In the genomic region with DNA sequence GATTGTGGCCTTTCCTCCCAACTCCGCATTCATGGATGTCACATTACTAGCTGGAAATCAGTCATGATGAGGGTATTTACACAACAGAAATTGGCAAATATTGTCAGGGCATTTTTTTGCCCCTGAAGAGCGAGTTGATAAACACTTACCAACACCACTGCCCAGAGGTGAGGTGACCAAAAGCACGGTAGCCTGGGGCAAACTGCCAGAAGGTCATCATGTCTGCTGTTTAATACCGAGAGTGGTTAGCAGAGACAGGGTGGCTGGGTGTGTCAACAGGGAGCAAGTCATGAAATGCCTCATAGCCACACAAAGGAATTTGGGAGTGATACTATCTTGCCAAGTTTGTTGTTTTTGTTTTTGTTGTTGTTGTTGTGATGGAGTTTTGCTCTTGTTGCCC, we compare ENCODE assay signal across 19 cellular contexts. TPM values are rescaled to one million over a fixed set of nuclear protein-coding genes. Genes with fewer than 3 reads are reported as not detected.
DNase-seq lines count a peak whose midpoint lies in the region; ATAC-seq and TF ChIP-seq lines count a peak whose summit lies in the region.
"Had no signal": no experiment of that assay in that cellular context is flagged by ENCODE, and none has a peak within 500 bp of the region (broad histone marks: within the 10 kb centered on the region; RNA-seq: fewer than 3 reads in every experiment).

No MANE protein-coding gene starts in this region.

- no peaks in the 10 kb centered on the region for H3K27me3 ChIP-seq in GM23338 (ENCODE audit: insufficient read depth)
- no peaks in the 10 kb centered on the region for H3K27me3 ChIP-seq in lung (ENCODE audit: control insufficient read depth, insufficient read depth)
- H3K27me3 ChIP-seq: BLaER1 treated with 17β-estradiol and CSF1 and Interleukin-3, amounts not matched to agents 10 nM and 100 nM; SJCRH30 had no signal

- H3K4me1 Mint-ChIP-seq in GM23338: 0 out of 3 replicates have a peak, but pooled peaks cover 2% of the 10 kb centered on the region
- no peaks in the 10 kb centered on the region for H3K4me1 Mint-ChIP-seq in osteocyte (ENCODE audit: unreplicated experiment)
- H3K4me1 Mint-ChIP-seq: H9 had no signal

- no peaks in the 10 kb centered on the region for H3K27me3 Mint-ChIP-seq in GM23338 (ENCODE audit: insufficient read depth, low read depth, poor library complexity)
- H3K27me3 Mint-ChIP-seq in osteocyte (ENCODE audit: unreplicated experiment): no peaks in the 10 kb centered on the region

- no peak overlapping the region for H3K4me3 ChIP-seq in GM23338
- H3K4me3 ChIP-seq in lung: no peak overlapping the region
- H3K4me3 ChIP-seq: BLaER1 treated with 17β-estradiol and CSF1 and Interleukin-3, amounts not matched to agents 10 nM and 100 nM; SJCRH30 had no signal

- H3K36me3 Mint-ChIP-seq in GM23338 (ENCODE audit: low read depth) (no peaks in the 10 kb centered on the region), osteocyte (ENCODE audit: unreplicated experiment) (no peaks in the 10 kb centered on the region)
- H3K36me3 Mint-ChIP-seq: CD8-positive, alpha-beta T cell had no signal

- H3K27ac Mint-ChIP-seq in GM23338: no peak overlapping the region
- no peak overlapping the region for H3K27ac Mint-ChIP-seq in osteocyte (ENCODE audit: unreplicated experiment)
- H3K27ac Mint-ChIP-seq: CD8-positive, alpha-beta T cell; H9 had no signal

- no peaks in the 10 kb centered on the region for H3K9me3 Mint-ChIP-seq in GM23338
- H3K9me3 Mint-ChIP-seq in osteocyte (ENCODE audit: unreplicated experiment): peaks cover 5% of the 10 kb centered on the region

- TF ChIP-seq CTCF in GM23338 (conservative IDR thresholded peaks at IDR 0.05; ENCODE audit: low read depth in 2 of 2): no peak
- no peak for TF ChIP-seq CTCF in lung (IDR thresholded peaks at IDR 0.05; ENCODE audit: control extremely low read depth, extremely low read depth)
- no peak for TF ChIP-seq CTCF in osteocyte (IDR thresholded peaks at IDR 0.05)

- DNase-seq in ELF-1 (ENCODE audit: low read depth, low spot score) (peak; percentile 15), GM23338 (ENCODE audit: low spot score) (no peak), SW480 (ENCODE audit: low spot score) (peak; percentile 11), lung (ENCODE audit: low spot score) (peak; percentile 50), osteocyte (ENCODE audit: extremely low spot score, unreplicated experiment) (no peak), DMS 273 treated with DMSO at 0.1 percent for 48 hours (lab: John Stamatoyannopoulos, UW) (no peak)
- no peak for DNase-seq in stimulated activated CD4-positive, alpha-beta T cell treated with anti-CD3 and anti-CD28 coated beads, Interleukin-1b, Interleukin-23, amount 100 ng/mL, for 48 hours
- DNase-seq: Calu3; CD8-positive, alpha-beta T cell; DMS79 treated with DMSO at 0.1 percent for 48 hours; H9; KG1; NCI-H1417 treated with DMSO at 0.1 percent for 48 hours; NCI-H1930; NCI-H2171; NCI-H69; SJCRH30 had no signal

- H3K79me2 ChIP-seq in GM23338 (replicated peaks; ENCODE audit: insufficient read depth): no peaks in the 10 kb centered on the region

- H3K4me1 ChIP-seq in GM23338 (ENCODE audit: insufficient read depth) (no peaks in the 10 kb centered on the region), lung (ENCODE audit: control insufficient read depth in 2 of 2, insufficient read depth in 2 of 2, low read length in 2 of 2) (peaks cover 0 to 2% of the 10 kb centered on the region in 2 donors)
- H3K4me1 ChIP-seq: BLaER1 treated with 17β-estradiol and CSF1 and Interleukin-3, amounts not matched to agents 10 nM and 100 nM had no signal

- peaks cover 0 to 3% of the 10 kb centered on the region in 2 donors for H3K9me3 ChIP-seq in lung (ENCODE audit: control insufficient read depth in 2 of 2, insufficient read depth in 1 of 2, low read length in 1 of 2)
- H3K9me3 ChIP-seq: SJCRH30 had no signal

- H3K9me2 ChIP-seq in GM23338 (ENCODE audit: insufficient read depth): 0 out of 2 replicates have a peak, but pooled peaks cover 8% of the 10 kb centered on the region

- no peak for ATAC-seq in GM23338
- ATAC-seq in lung (ENCODE audit: insufficient read depth, low FRiP score): no peak
- ATAC-seq: CD8-positive, alpha-beta T cell; Panc1 had no signal

- H2AFZ ChIP-seq in GM23338: 0 out of 2 replicates have a peak overlapping the region, but pooled peaks have one; percentile 43

- H4K20me1 ChIP-seq in GM23338 (replicated peaks; ENCODE audit: insufficient read depth): no peaks in the 10 kb centered on the region
- H4K20me1 ChIP-seq: BLaER1 treated with 17β-estradiol and CSF1 and Interleukin-3, amounts not matched to agents 10 nM and 100 nM had no signal

- no peaks in the 10 kb centered on the region for H3F3A ChIP-seq in GM23338 (replicated peaks; ENCODE audit: low read depth)

- H3K27ac ChIP-seq in GM23338 (ENCODE audit: low read depth) (no peak overlapping the region), lung (ENCODE audit: low read depth in 1 of 2, low read length in 1 of 2) (no peak overlapping the region)
- H3K27ac ChIP-seq: BLaER1 treated with 17β-estradiol and CSF1 and Interleukin-3, amounts not matched to agents 10 nM and 100 nM; SJCRH30 had no signal

- H3K4me3 Mint-ChIP-seq in GM23338 (no peak overlapping the region), osteocyte (ENCODE audit: unreplicated experiment) (no peak overlapping the region)
- H3K4me3 Mint-ChIP-seq: CD8-positive, alpha-beta T cell; H9 had no signal

- H3K36me3 ChIP-seq in GM23338 (ENCODE audit: insufficient read depth) (no peaks in the 10 kb centered on the region), lung (ENCODE audit: control insufficient read depth in 2 of 2, insufficient read depth in 2 of 2, low read length in 2 of 2) (no peaks in the 10 kb centered on the region)
- H3K36me3 ChIP-seq: BLaER1 treated with 17β-estradiol and CSF1 and Interleukin-3, amounts not matched to agents 10 nM and 100 nM; SJCRH30 had no signal

- WGBS in lung, 2 donors: 67 to 89% methylated on average over 4 of the region's 4 CpGs

- no peak overlapping the region for H3K4me2 ChIP-seq in GM23338
- H3K4me2 ChIP-seq: BLaER1 treated with 17β-estradiol and CSF1 and Interleukin-3, amounts not matched to agents 10 nM and 100 nM had no signal

TF ChIP-seq in GM23338, 12 proteins besides CTCF, POLR2A, EP300 and RAD21 (continues in another document):
- TF ChIP-seq ZNF114 (CRISPR knock-in tag; IDR thresholded peaks at IDR 0.05): no peak
- TF ChIP-seq NANOG (IDR thresholded peaks at IDR 0.05; ENCODE audit: borderline replicate concordance): no peak
- no peak for TF ChIP-seq EZH2 (IDR thresholded peaks at IDR 0.05; ENCODE audit: low read depth, unreplicated experiment)
- TF ChIP-seq ZNF331 (CRISPR knock-in tag; IDR thresholded peaks at IDR 0.05; ENCODE audit: low read depth): no peak
- TF ChIP-seq EZH2phosphoT487 (IDR thresholded peaks at IDR 0.05; ENCODE audit: unreplicated experiment): no peak
- TF ChIP-seq ETS1 (IDR thresholded peaks at IDR 0.05): no peak

RNA-seq across cellular contexts. Expression of gene EPC2, which starts 37.0 kb away (rescaled TPM):
- 27.0 and 28.2 TPM in 2 replicates for total RNA-seq in GM23338 (2014; rRNA removed; shearing (Covaris generic))
- polyA plus RNA-seq in GM23338 (2016; fragmentation: Nextera tagmentation; extraction: Ambion mirVana) (6.3 TPM in 2 replicates), lung (10 to 100 TPM in 1 of 2 donors, 1 to 10 TPM in 1; 7.0 to 11.9 TPM)
- total RNA-seq in lung (10 to 100 TPM; 29.6 to 65.3 TPM), osteocyte (38.3 and 39.2 TPM in 2 replicates)

Comparison
In these comparisons a context has a peak if more than half of its experiments do, and no peak if none do; other contexts are left out.
1. DNase-seq: peak in ELF-1 (single experiment), SW480 (single experiment) and lung (single experiment); none in GM23338 (single experiment), stimulated activated CD4-positive, alpha-beta T cell treated with anti-CD3 and anti-CD28 coated beads, Interleukin-1b, Interleukin-23, amount 100 ng/mL, for 48 hours (single experiment), osteocyte (single experiment) and DMS 273 treated with DMSO at 0.1 percent for 48 hours (single experiment).